13 cellular contexts compared by ENCODE assay signal in genomic region chr13:114106991-114107685, GRCh38. TPM values are rescaled to one million over a fixed set of nuclear protein-coding genes. Genes with fewer than 3 reads are reported as not detected.
DNase-seq lines count a peak whose midpoint lies in the region; ATAC-seq and TF ChIP-seq lines count a peak whose summit lies in the region.
"Had no signal": no experiment of that assay in that cellular context is flagged by ENCODE, and none has a peak within 500 bp of the region (broad histone marks: within the 10 kb centered on the region; RNA-seq: fewer than 3 reads in every experiment).

No MANE protein-coding gene starts in this region.

- no peak for TF ChIP-seq CTCF in endothelial cell (IDR thresholded peaks at IDR 0.05; ENCODE audit: unreplicated experiment)

- peaks cover 14% of the 10 kb centered on the region for H3K36me3 Mint-ChIP-seq in endothelial cell (ENCODE audit: low read depth, unreplicated experiment)
- peaks cover 0 to 47% (median 4%) of the 10 kb centered on the region in 3 donors for H3K36me3 Mint-ChIP-seq in naive thymus-derived CD8-positive, alpha-beta T cell
- H3K36me3 Mint-ChIP-seq in T-helper 2 cell treated with Interferon-gamma antibody and Interleukin-4, amounts not matched to agents 5 μg/mL and 100 μg/mL, for 36 hours (ENCODE audit: low read depth): peaks cover 26% of the 10 kb centered on the region

- H3K4me1 Mint-ChIP-seq in stimulated activated naive CD8-positive, alpha-beta T cell treated with anti-CD3 and anti-CD28 coated beads, Interleukin-15, amount 100 ng/mL, for 72 hours: peaks cover 86% of the 10 kb centered on the region
- peaks cover 57% of the 10 kb centered on the region for H3K4me1 Mint-ChIP-seq in endothelial cell (ENCODE audit: unreplicated experiment)
- peaks cover 36 to 80% (median 75%) of the 10 kb centered on the region in 4 donors for H3K4me1 Mint-ChIP-seq in naive thymus-derived CD8-positive, alpha-beta T cell
- H3K4me1 Mint-ChIP-seq in T-helper 2 cell treated with Interferon-gamma antibody and Interleukin-4, amounts not matched to agents 5 μg/mL and 100 μg/mL, for 36 hours (ENCODE audit: low read depth): peaks cover 16% of the 10 kb centered on the region

- POLR2A ChIA-PET in naive thymus-derived CD8-positive, alpha-beta T cell (lab: Charles Lee): interaction anchor here (1.3 to 11.0 kb wide), 2 partner anchors 20 to 42 kb away, joined by 3 to 207 read pairs; partner anchors contain the start of gene RASA3

- H3K27ac Mint-ChIP-seq in stimulated activated naive CD8-positive, alpha-beta T cell treated with anti-CD3 and anti-CD28 coated beads, Interleukin-15, amount 100 ng/mL, for 72 hours: no peak overlapping the region
- peak overlapping the region; percentile 64 for H3K27ac Mint-ChIP-seq in endothelial cell (ENCODE audit: unreplicated experiment)
- peak overlapping the region; percentile 41 to 99 (median 97) for H3K27ac Mint-ChIP-seq in naive thymus-derived CD8-positive, alpha-beta T cell
- H3K27ac Mint-ChIP-seq in T-helper 2 cell treated with Interferon-gamma antibody and Interleukin-4, amounts not matched to agents 5 μg/mL and 100 μg/mL, for 36 hours: no peak overlapping the region
- H3K27ac Mint-ChIP-seq: nephron progenitor cell had no signal

- H3K27me3 Mint-ChIP-seq in stimulated activated naive CD8-positive, alpha-beta T cell treated with anti-CD3 and anti-CD28 coated beads, Interleukin-15, amount 100 ng/mL, for 72 hours: no peaks in the 10 kb centered on the region
- H3K27me3 Mint-ChIP-seq in endothelial cell (ENCODE audit: unreplicated experiment): peaks cover 18% of the 10 kb centered on the region
- no peaks in the 10 kb centered on the region for H3K27me3 Mint-ChIP-seq in naive thymus-derived CD8-positive, alpha-beta T cell
- no peaks in the 10 kb centered on the region for H3K27me3 Mint-ChIP-seq in T-helper 2 cell treated with Interferon-gamma antibody and Interleukin-4, amounts not matched to agents 5 μg/mL and 100 μg/mL, for 36 hours (ENCODE audit: low read depth)

- peaks cover 0 to 6% of the 10 kb centered on the region in 2 donors for H3K9me3 Mint-ChIP-seq in stimulated activated naive CD8-positive, alpha-beta T cell treated with anti-CD3 and anti-CD28 coated beads, Interleukin-15, amount 100 ng/mL, for 72 hours
- H3K9me3 Mint-ChIP-seq in endothelial cell (ENCODE audit: unreplicated experiment): no peaks in the 10 kb centered on the region
- H3K9me3 Mint-ChIP-seq in naive thymus-derived CD8-positive, alpha-beta T cell: no peaks in the 10 kb centered on the region
- no peaks in the 10 kb centered on the region for H3K9me3 Mint-ChIP-seq in T-helper 2 cell treated with Interferon-gamma antibody and Interleukin-4, amounts not matched to agents 5 μg/mL and 100 μg/mL, for 36 hours
- H3K9me3 Mint-ChIP-seq: nephron progenitor cell had no signal

- no peak for ATAC-seq in stimulated activated naive CD8-positive, alpha-beta T cell treated with anti-CD3 and anti-CD28 coated beads, Interleukin-15, Interleukin-2, amounts not matched to agents 100 U/mL and 50 U/mL, for 24 hours
- no peak for ATAC-seq in stimulated activated naive CD8-positive, alpha-beta T cell treated with anti-CD3 and anti-CD28 coated beads, Interleukin-15, amount 100 ng/mL, for 72 hours
- no peak for ATAC-seq in naive thymus-derived CD8-positive, alpha-beta T cell

- H3K4me3 Mint-ChIP-seq in stimulated activated naive CD8-positive, alpha-beta T cell treated with anti-CD3 and anti-CD28 coated beads, Interleukin-15, amount 100 ng/mL, for 72 hours: peak overlapping the region in 1 of 2 donors; percentile 29
- H3K4me3 Mint-ChIP-seq in endothelial cell (ENCODE audit: unreplicated experiment): no peak overlapping the region
- peak overlapping the region in 8 of 10 donors; percentile 29 to 92 (median 78) for H3K4me3 Mint-ChIP-seq in naive thymus-derived CD8-positive, alpha-beta T cell
- no peak overlapping the region for H3K4me3 Mint-ChIP-seq in T-helper 2 cell treated with Interferon-gamma antibody and Interleukin-4, amounts not matched to agents 5 μg/mL and 100 μg/mL, for 36 hours
- H3K4me3 Mint-ChIP-seq: nephron progenitor cell had no signal

- peak; percentile 6 for DNase-seq in stimulated activated naive CD8-positive, alpha-beta T cell treated with anti-CD3 and anti-CD28 coated beads, Interleukin-15, Interleukin-2, amounts not matched to agents 100 U/mL and 50 U/mL, for 24 hours
- no peak for DNase-seq in stimulated activated naive CD8-positive, alpha-beta T cell treated with anti-CD3 and anti-CD28 coated beads, Interleukin-15, amount 100 ng/mL, for 72 hours
- no peak for DNase-seq in endothelial cell (ENCODE audit: low spot score)
- peak in 2 of 10 donors; percentile 18 to 59 for DNase-seq in naive thymus-derived CD8-positive, alpha-beta T cell
- DNase-seq in HUDEP-2 (lab: John Stamatoyannopoulos, UW; ENCODE audit: unreplicated experiment in 76 of 76): no peak
- no peak for DNase-seq in T1000 (lab: John Stamatoyannopoulos, UW)
- no peak for DNase-seq in activated gamma-delta T cell treated with Interleukin-2 at 50 U/mL for 16 hours
- no peak for DNase-seq in T-helper 2 cell treated with Interferon-gamma antibody and Interleukin-4, amounts not matched to agents 5 μg/mL and 100 μg/mL, for 36 hours (ENCODE audit: low spot score)
- DNase-seq: activated CD4-positive, CD25-positive, alpha-beta regulatory T cell; GOT3; NCI-H2171; nephron progenitor cell; RPMI8226 had no signal

RNA-seq across cellular contexts. Expression of gene RASA3, which starts 25.3 kb away (rescaled TPM):
- total RNA-seq in endothelial cell (ENCODE audit: unreplicated experiment): 34.0 TPM
- 100 to 1,000 TPM; 194 to 196 TPM for total RNA-seq in naive thymus-derived CD8-positive, alpha-beta T cell
- polyA plus RNA-seq in naive thymus-derived CD8-positive, alpha-beta T cell: 100 to 1,000 TPM in 2 of 3 donors, 10 to 100 TPM in 1; 62.2 to 169 (median 105) TPM

Comparison
In these comparisons a context has a peak if more than half of its experiments do, and no peak if none do; other contexts are left out.
1. H3K27ac Mint-ChIP-seq: peak in endothelial cell (single experiment) and naive thymus-derived CD8-positive, alpha-beta T cell (10 of 10); none in stimulated activated naive CD8-positive, alpha-beta T cell treated with anti-CD3 and anti-CD28 coated beads, Interleukin-15, amount 100 ng/mL, for 72 hours (0 of 2) and T-helper 2 cell treated with Interferon-gamma antibody and Interleukin-4, amounts not matched to agents 5 μg/mL and 100 μg/mL, for 36 hours (single experiment).
2. H3K4me3 Mint-ChIP-seq: peak in naive thymus-derived CD8-positive, alpha-beta T cell (8 of 10); none in endothelial cell (single experiment) and T-helper 2 cell treated with Interferon-gamma antibody and Interleukin-4, amounts not matched to agents 5 μg/mL and 100 μg/mL, for 36 hours (single experiment).